ENCODE assay signal across 8 cellular contexts in the genomic region with DNA sequence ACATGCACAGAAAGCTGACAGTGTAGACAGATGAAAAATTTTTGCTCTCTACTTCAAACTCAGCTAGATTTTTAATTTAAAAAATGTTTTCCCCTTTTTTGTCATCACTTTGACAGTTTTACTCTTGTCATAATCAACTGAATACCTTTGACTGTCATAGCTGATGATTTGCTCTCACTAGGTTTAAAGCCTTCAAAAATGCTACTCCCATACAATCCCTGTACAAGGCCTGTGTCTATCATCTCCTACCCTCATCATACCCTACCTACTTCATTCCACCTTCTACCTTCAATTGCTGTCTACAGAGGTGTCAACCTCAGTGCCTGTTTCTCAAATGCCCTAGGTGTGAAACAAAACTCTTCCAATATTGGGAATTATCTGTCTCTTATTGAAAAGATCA.
"Had no signal": no experiment of that assay in that cellular context is flagged by ENCODE, and none has a peak within 500 bp of the region (broad histone marks: within the 10 kb centered on the region; RNA-seq: fewer than 3 reads in every experiment).

No MANE protein-coding gene starts in this region.

- H3K4me3 Mint-ChIP-seq: GM23338, H9, IgD-negative memory B cell had no signal

- H3K4me3 ChIP-seq: GM23338 had no signal

- H3K27ac Mint-ChIP-seq: GM23338, H9, IgD-negative memory B cell had no signal

- H2AFZ ChIP-seq: GM23338 had no signal

- FAIRE-seq: H1, H54, HepG2 had no signal

- H3K4me2 ChIP-seq: GM23338 had no signal

- H3K27ac ChIP-seq: HL-60 had no signal

- H3K4me1 Mint-ChIP-seq: GM23338, H9, IgD-negative memory B cell had no signal

- H3K36me3 Mint-ChIP-seq: IgD-negative memory B cell had no signal

- DNase-seq: H9, HCEC 1CT had no signal

- H3K9me3 Mint-ChIP-seq: GM23338, H9, IgD-negative memory B cell had no signal

- ATAC-seq: GM23338, HepG2 had no signal

- H3K27me3 Mint-ChIP-seq: IgD-negative memory B cell had no signal
